Comparison of ENCODE assay signal across 16 cellular contexts in the genomic region with DNA sequence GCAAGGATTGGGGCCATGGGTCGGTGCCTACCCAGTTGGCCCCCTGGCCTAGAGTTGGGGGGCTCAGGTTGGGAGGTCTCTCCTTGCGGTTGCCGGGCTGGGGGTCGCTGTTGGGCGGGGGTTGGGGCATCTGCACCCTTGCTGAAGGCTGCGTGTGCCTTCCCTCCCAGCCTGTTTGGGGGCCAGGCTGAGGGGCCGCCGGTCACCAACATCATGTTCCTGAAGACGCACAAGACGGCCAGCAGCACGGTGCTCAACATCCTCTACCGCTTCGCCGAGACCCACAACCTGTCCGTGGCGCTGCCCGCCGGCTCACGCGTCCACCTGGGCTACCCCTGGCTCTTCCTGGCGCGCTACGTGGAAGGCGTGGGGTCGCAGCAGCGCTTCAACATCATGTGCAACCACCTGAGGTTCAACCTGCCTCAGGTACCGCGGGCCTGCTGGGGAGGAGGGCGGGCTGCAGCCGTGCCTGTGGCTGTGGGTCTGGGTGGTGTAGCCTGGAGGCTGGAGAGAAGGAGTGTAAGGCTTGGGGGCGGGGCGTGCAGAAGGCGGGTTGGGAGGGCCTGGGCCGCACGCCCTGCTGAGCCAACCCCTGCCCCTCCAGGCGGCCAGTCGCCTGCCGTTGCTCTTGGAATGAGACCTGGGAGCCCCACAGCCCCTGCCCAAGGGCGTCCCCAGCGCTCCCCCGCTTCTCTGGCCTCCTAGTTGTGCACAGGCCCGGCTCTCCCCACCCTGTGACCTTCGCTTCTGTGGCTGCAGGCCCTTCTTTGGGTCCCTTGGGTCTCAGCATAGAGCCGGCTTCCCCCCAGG. TPM values are rescaled to one million over a fixed set of nuclear protein-coding genes. Genes with fewer than 3 reads are reported as not detected.
DNase-seq lines count a peak whose midpoint lies in the region; ATAC-seq, FAIRE-seq and TF ChIP-seq lines count a peak whose summit lies in the region.
"Had no signal": no experiment of that assay in that cellular context is flagged by ENCODE, and none has a peak within 500 bp of the region (broad histone marks: within the 10 kb centered on the region; RNA-seq: fewer than 3 reads in every experiment).

No MANE protein-coding gene starts in this region.

- intact Hi-C loops in colonic mucosa (cut with DNase I): no loop called here
- intact Hi-C loops in testis (cut with DNase I; ENCODE audit: low total_unique reads): no loop called here

- no peak overlapping the region for H3K4me2 ChIP-seq in mesenchymal stem cell (ENCODE audit: low read length, poor library complexity, severe bottlenecking)

- H3K4me1 ChIP-seq in colonic mucosa (no peaks in the 10 kb centered on the region), mesenchymal stem cell (ENCODE audit: control insufficient read depth, insufficient read depth, low read depth, low read length) (peaks cover 12% of the 10 kb centered on the region), testis (peaks cover 21% of the 10 kb centered on the region)

- H3K14ac ChIP-seq in mesenchymal stem cell (ENCODE audit: low read length in 2 of 2): peak overlapping the region in 1 of 2 experiments; percentile 83

- H3K9ac ChIP-seq in colonic mucosa (ENCODE audit: low read depth in 2 of 2, low read length in 2 of 2): no peak overlapping the region
- H3K9ac ChIP-seq in mesenchymal stem cell (ENCODE audit: low read length): no peak overlapping the region

- peak overlapping the region; percentile 20 for H4K91ac ChIP-seq in mesenchymal stem cell (ENCODE audit: low read length)

- no peak overlapping the region for H2BK120ac ChIP-seq in mesenchymal stem cell (ENCODE audit: low read depth, low read length)

- no peak overlapping the region for H2BK5ac ChIP-seq in mesenchymal stem cell (ENCODE audit: low read depth, low read length, poor library complexity, severe bottlenecking)

- peaks cover 6% of the 10 kb centered on the region for H3K27me3 ChIP-seq in colonic mucosa
- H3K27me3 ChIP-seq in mesenchymal stem cell (ENCODE audit: control insufficient read depth in 1 of 2, insufficient read depth in 1 of 2, low read length in 2 of 2): peaks cover under 1 to 56% of the 10 kb centered on the region in 2 experiments
- no peaks in the 10 kb centered on the region for H3K27me3 ChIP-seq in testis

- H3K79me1 ChIP-seq in mesenchymal stem cell (replicated peaks; ENCODE audit: low read length, poor library complexity, severe bottlenecking): no peaks in the 10 kb centered on the region

- FAIRE-seq in H54 (lab: Jason Lieb, UNC): no peak

- H2BK15ac ChIP-seq in mesenchymal stem cell (ENCODE audit: low read depth, poor library complexity, severe bottlenecking): no peak overlapping the region

- H3K18ac ChIP-seq in mesenchymal stem cell (ENCODE audit: low read depth in 1 of 2, low read length in 2 of 2): no peak overlapping the region

- no peak overlapping the region for H2BK12ac ChIP-seq in mesenchymal stem cell (ENCODE audit: low read length in 2 of 2)

- H3K9me3 ChIP-seq in colonic mucosa (no peaks in the 10 kb centered on the region), mesenchymal stem cell (ENCODE audit: control insufficient read depth, low read length) (no peaks in the 10 kb centered on the region), testis (no peaks in the 10 kb centered on the region)
- H3K9me3 ChIP-seq: prostate gland, upper lobe of right lung had no signal

- TF ChIP-seq CTCF in GM10248 (IDR thresholded peaks at IDR 0.05; ENCODE audit: control extremely low read depth, extremely low read depth, low read depth, missing control alignments): no peak
- TF ChIP-seq CTCF in colonic mucosa (IDR thresholded peaks at IDR 0.05): no peak
- TF ChIP-seq CTCF in testis (IDR thresholded peaks at IDR 0.05): no peak

- H3K4me3 ChIP-seq in colonic mucosa (no peak overlapping the region), mesenchymal stem cell (ENCODE audit: insufficient read depth in 1 of 2, low read depth in 1 of 2, low read length in 2 of 2) (peak overlapping the region in 1 of 2 experiments; percentile 21), testis (no peak overlapping the region)
- H3K4me3 ChIP-seq: prostate gland, upper lobe of right lung had no signal

- H2AFZ ChIP-seq in mesenchymal stem cell (ENCODE audit: low read depth, low read length): no peak overlapping the region

- H3K4ac ChIP-seq in mesenchymal stem cell (ENCODE audit: low read depth in 1 of 2, low read length in 2 of 2): no peak overlapping the region

- no peak for ATAC-seq in HG02759 (IDR thresholded peaks at IDR 0.05; ENCODE audit: unreplicated experiment)
- ATAC-seq: upper lobe of right lung had no signal

- H4K8ac ChIP-seq in mesenchymal stem cell (ENCODE audit: low read length): no peak overlapping the region

- H3K23ac ChIP-seq in mesenchymal stem cell (ENCODE audit: low read length in 2 of 2): no peak overlapping the region

- H2AK5ac ChIP-seq in mesenchymal stem cell (ENCODE audit: low read length, severe bottlenecking): no peak overlapping the region

- no peak for TF ChIP-seq POLR2A in H54 (IDR thresholded peaks at IDR 0.05; ENCODE audit: low read depth, low read length)
- no peak for TF ChIP-seq POLR2A in testis (IDR thresholded peaks at IDR 0.05)

- H3K27ac ChIP-seq in colonic mucosa: no peak overlapping the region
- no peak overlapping the region for H3K27ac ChIP-seq in mesenchymal stem cell (ENCODE audit: low read length, poor library complexity, severe bottlenecking)
- H3K27ac ChIP-seq in testis: no peak overlapping the region
- H3K27ac ChIP-seq: prostate gland, upper lobe of right lung had no signal

- CTCF ChIA-PET in GM10248 (lab: Yijun Ruan, JAX): no interaction called here

- DNase-seq in 8988T: peak; percentile 22
- peak; percentile 17 for DNase-seq in GM10248 (ENCODE audit: extremely low spot score)
- DNase-seq in colonic mucosa: peak; percentile 66
- no peak for DNase-seq in mesenchymal stem cell
- DNase-seq in SW 1271 (lab: John Stamatoyannopoulos, UW): no peak
- no peak for DNase-seq in H54 (ENCODE audit: insufficient read length, low spot score)
- no peak for DNase-seq in testis
- DNase-seq: DMS53; effector CD4-positive, alpha-beta T cell; IMR-90; NCI-H1105 treated with DMSO at 0.1 percent for 48 hours; NCI-H2227 treated with DMSO at 0.1 percent for 48 hours; upper lobe of right lung had no signal

- no peaks in the 10 kb centered on the region for H3K36me3 ChIP-seq in colonic mucosa
- peaks cover 0 to 4% of the 10 kb centered on the region in 2 experiments for H3K36me3 ChIP-seq in mesenchymal stem cell (ENCODE audit: control insufficient read depth in 1 of 2, insufficient read depth in 2 of 2, low read depth in 1 of 2, low read length in 2 of 2)
- H3K36me3 ChIP-seq in testis (ENCODE audit: low read depth, missing control alignments): no peaks in the 10 kb centered on the region
- H3K36me3 ChIP-seq: prostate gland, upper lobe of right lung had no signal

- POLR2A ChIA-PET in GM10248 (lab: Yijun Ruan, JAX): no interaction called here

- 73% methylated on average over 42 of the region's 44 CpGs for WGBS in mesenchymal stem cell
- 81% methylated on average over 17 to 43 of the region's 44 CpGs for WGBS in testis, 2 donors

RNA-seq across cellular contexts. Expression of a gene that starts 7.2 kb away (rescaled TPM):
- total RNA-seq in colonic mucosa (10 to 100 TPM; 36.9 to 84.5 TPM), testis (1 to 10 TPM; 1.6 to 2.0 TPM)
- not detected for polyA plus RNA-seq in mesenchymal stem cell (2013, experiment 1 of 2)
- 0.11 TPM for polyA plus RNA-seq in mesenchymal stem cell (2013, experiment 2 of 2)
- 0.88 TPM for polyA plus RNA-seq in testis (ENCODE audit: insufficient read depth, low read depth, low replicate concordance)
- total RNA-seq: IMR-90 had no signal
- polyA plus RNA-seq: IMR-90 had no signal

RNA-seq across cellular contexts. Expression of a gene that starts 25.2 kb away (rescaled TPM):
- total RNA-seq in colonic mucosa: 10 to 100 TPM; 34.2 to 70.2 TPM
- polyA plus RNA-seq in mesenchymal stem cell (2013, experiment 1 of 2): 0.06 TPM
- 0.07 TPM for polyA plus RNA-seq in mesenchymal stem cell (2013, experiment 2 of 2)
- 1 to 10 TPM; 2.8 to 4.3 TPM for total RNA-seq in testis
- polyA plus RNA-seq in testis (ENCODE audit: insufficient read depth, low read depth, low replicate concordance): 0.54 TPM
- total RNA-seq: IMR-90; T-helper 1 cell treated with Interleukin-12 subunit alpha and Interleukin-12 subunit beta and Interleukin-4 antibody, amounts not matched to agents 30 ng/mL and 1 ng/mL, for 36 hours; upper lobe of right lung had no signal

RNA-seq across cellular contexts. Expression of a gene that starts 56.9 kb away (rescaled TPM):
- under 1 TPM; 0.21 to 0.35 TPM for total RNA-seq in colonic mucosa
- polyA plus RNA-seq in mesenchymal stem cell (2013, experiment 1 of 2): not detected
- polyA plus RNA-seq in mesenchymal stem cell (2013, experiment 2 of 2): not detected
- under 1 TPM; 0.37 to 0.39 TPM for total RNA-seq in testis
- 0.47 TPM for polyA plus RNA-seq in testis (ENCODE audit: insufficient read depth, low read depth, low replicate concordance)
- total RNA-seq: IMR-90 had no signal
- polyA plus RNA-seq: IMR-90 had no signal

Comparison
In these comparisons a context has a peak if more than half of its experiments do, and no peak if none do; other contexts are left out.
1. DNase-seq: peak in 8988T (single experiment), GM10248 (single experiment) and colonic mucosa (single experiment); none in mesenchymal stem cell (single experiment), SW 1271 (0 of 2), H54 (single experiment) and testis (single experiment).
2. RNA of a gene that starts 7.2 kb away (total RNA-seq): 36.9 to 84.5 TPM in colonic mucosa; 1.6 to 2.0 TPM in testis; every median in the first group is over 10 times any median in the second.
3. RNA of a gene that starts 25.2 kb away (total RNA-seq): 34.2 to 70.2 TPM in colonic mucosa; 2.8 to 4.3 TPM in testis; every median in the first group is over 4 times any median in the second.